Comparison of ENCODE assay signal across 8 cellular contexts in genomic region chr1:19882111-19883071, GRCh38. TPM values are rescaled to one million over a fixed set of nuclear protein-coding genes. Genes with fewer than 3 reads are reported as not detected.
A peak's percentile ranks its signal among the peaks of the same experiment; 100 is the strongest.
DNase-seq lines count a peak whose midpoint lies in the region; ATAC-seq and TF ChIP-seq lines count a peak whose summit lies in the region.

OTUD3 (plus strand) TSS chr1:19882395; CDS start chr1:19882514, 119 bp downstream.

- peaks cover 12% of the 10 kb centered on the region for H3K27me3 Mint-ChIP-seq in activated T-cell treated with anti-CD3 and anti-CD28 coated beads, Interleukin-2, amount 50 U/mL, for 4 hours (ENCODE audit: low read depth)

- H3K9me3 Mint-ChIP-seq in activated T-cell treated with anti-CD3 and anti-CD28 coated beads, Interleukin-2, amount 50 U/mL, for 4 hours, result peaks cover 4% of the 10 kb centered on the region

- peak; percentile 98 for DNase-seq in DMS79 treated with DMSO at 0.1 percent for 48 hours (lab: John Stamatoyannopoulos, UW)
- DNase-seq in KG1 (lab: John Stamatoyannopoulos, UW), result peak; percentile 93
- peak; percentile 91 for DNase-seq in activated T-cell treated with anti-CD3 and anti-CD28 coated beads, Interleukin-2, amount 50 U/mL, for 4 hours
- DNase-seq in stimulated activated CD8-positive, alpha-beta memory T cell treated with anti-CD3 and anti-CD28 coated beads, Interleukin-7, amount 100 ng/mL, for 4 hours (ENCODE audit: low read depth in 2 of 2), result peak; percentile 93

- H3K4me1 Mint-ChIP-seq in activated T-cell treated with anti-CD3 and anti-CD28 coated beads, Interleukin-2, amount 50 U/mL, for 4 hours (ENCODE audit: low read depth), result peaks cover 34% of the 10 kb centered on the region

- H3K36me3 Mint-ChIP-seq in activated T-cell treated with anti-CD3 and anti-CD28 coated beads, Interleukin-2, amount 50 U/mL, for 4 hours (ENCODE audit: insufficient read depth), result no peaks in the 10 kb centered on the region

- no peaks in the 10 kb centered on the region for H3K9me3 ChIP-seq in muscle layer of duodenum (ENCODE audit: control insufficient read depth in 1 of 2, low read length in 2 of 2)

- peak within 1 kb of the TSS; percentile 82 for H3K27ac ChIP-seq in muscle layer of duodenum (ENCODE audit: low read length)

- peaks cover 0 to 14% of the 10 kb centered on the region in 2 donors for H3K4me1 ChIP-seq in muscle layer of duodenum (ENCODE audit: control insufficient read depth in 1 of 2, insufficient read depth in 2 of 2, low read length in 2 of 2)

- H3K4me3 ChIP-seq in muscle layer of duodenum (ENCODE audit: low read depth in 1 of 2, low read length in 2 of 2), result peak within 1 kb of the TSS; percentile 92

- peak; percentile 91 for ATAC-seq in GM21723 (IDR thresholded peaks at IDR 0.05; ENCODE audit: unreplicated experiment)
- ATAC-seq in activated T-cell treated with anti-CD3 and anti-CD28 coated beads, Interleukin-2, amount 50 U/mL, for 4 hours, result peak; percentile 95 to 96
- ATAC-seq in esophagus mucosa, result peak; percentile 96

- H3K4me3 Mint-ChIP-seq in activated T-cell treated with anti-CD3 and anti-CD28 coated beads, Interleukin-2, amount 50 U/mL, for 4 hours, result peak within 1 kb of the TSS; percentile 86

- no peaks in the 10 kb centered on the region for H3K27me3 ChIP-seq in muscle layer of duodenum (ENCODE audit: low read depth, low read length)

- H3K36me3 ChIP-seq in muscle layer of duodenum (ENCODE audit: control insufficient read depth in 1 of 2, insufficient read depth in 2 of 2, low read length in 2 of 2), result no peaks in the 10 kb centered on the region

TF ChIP-seq in PFSK-1, 5 proteins besides CTCF, POLR2A, EP300 and RAD21:
- TF ChIP-seq SIN3A (IDR thresholded peaks at IDR 0.05; ENCODE audit: borderline replicate concordance, insufficient read depth, low read length), result 0 out of 2 replicates have a peak, but pooled peaks have one; percentile 61
- no peak for TF ChIP-seq FOXP2 (optimal IDR thresholded peaks at IDR 0.05; ENCODE audit: borderline replicate concordance, extremely low read depth, extremely low read length, insufficient read depth)
- TF ChIP-seq POLR2AphosphoS5 (IDR thresholded peaks at IDR 0.05; ENCODE audit: low read depth, low read length), result peak; percentile 86
- peak; percentile 76; the same call in 1 of the 2 replicates for TF ChIP-seq TAF1 (IDR thresholded peaks at IDR 0.05; ENCODE audit: borderline replicate concordance, insufficient read depth, low read length)
- no peak for TF ChIP-seq REST (IDR thresholded peaks at IDR 0.05; ENCODE audit: insufficient read depth in 1 of 2, low read depth in 2 of 2, low read length in 2 of 2)
TF ChIP-seq in PFSK-1: peak in this region for 3.

RNA-seq across cellular contexts. Expression of gene OTUD3, which starts in this region (rescaled TPM):
- polyA plus RNA-seq in PFSK-1 (2012; ENCODE audit: insufficient read length, low read depth), result 2.6 TPM
- 1 to 10 TPM; 6.1 to 8.2 (median 7.2) TPM for total RNA-seq in activated T-cell treated with anti-CD3 and anti-CD28 coated beads, Interleukin-2, amount 50 U/mL, for 4 hours
- total RNA-seq in esophagus mucosa, result 4.2 TPM

Comparison
In these comparisons a context has a peak if more than half of its experiments do, and no peak if none do; other contexts are left out.
1. Peak in every context shown above with its lines: DNase-seq, ATAC-seq, H3K4me3 ChIP-seq and H3K27ac ChIP-seq.